In genomic region chr6:3333263-3333662, GRCh38 we compare ENCODE assay signal across 16 cellular contexts.
DNase-seq lines count a peak whose midpoint lies in the region; ATAC-seq and TF ChIP-seq lines count a peak whose summit lies in the region.
"Had no signal": no experiment of that assay in that cellular context is flagged by ENCODE, and none has a peak within 500 bp of the region (broad histone marks: within the 10 kb centered on the region; RNA-seq: fewer than 3 reads in every experiment).

No MANE protein-coding gene starts in this region.

- H2BK15ac ChIP-seq in H9 (ENCODE audit: low read depth, low read length): no peak overlapping the region

- H3K27me3 Mint-ChIP-seq in H9 (ENCODE audit: low read depth): no peaks in the 10 kb centered on the region
- peaks cover 60% of the 10 kb centered on the region for H3K27me3 Mint-ChIP-seq in stimulated activated memory B cell treated with anti-CD40 and anti-IgM and Interleukin-4, amounts not matched to agents 10 μg/mL and 1 μg/mL and 100 μg/mL, for 72 hours
- H3K27me3 Mint-ChIP-seq in osteocyte (ENCODE audit: unreplicated experiment): no peaks in the 10 kb centered on the region
- no peaks in the 10 kb centered on the region for H3K27me3 Mint-ChIP-seq in mesothelial cell of epicardium (ENCODE audit: low read depth)

- peaks cover 4% of the 10 kb centered on the region for H4K20me1 ChIP-seq in H9 (ENCODE audit: control insufficient read depth, insufficient read depth, insufficient read length)

- no peak overlapping the region for H4K91ac ChIP-seq in H9 (ENCODE audit: insufficient read length, low read depth, low read length)

- ATAC-seq in HG03520 (IDR thresholded peaks at IDR 0.05; ENCODE audit: unreplicated experiment) (peak; percentile 59), HG02623 (IDR thresholded peaks at IDR 0.05; ENCODE audit: unreplicated experiment) (no peak)
- ATAC-seq in stimulated activated memory B cell treated with anti-CD40 and anti-IgM and Interleukin-4, amounts not matched to agents 10 μg/mL and 1 μg/mL and 100 μg/mL, for 72 hours: peak; percentile 74
- ATAC-seq: activated naive CD8-positive, alpha-beta T cell treated with anti-CD3 and anti-CD28 coated beads, Interleukin-2, amount 50 U/mL, for 24 hours; gastroesophageal sphincter; left lung; PC-3; stimulated activated naive CD8-positive, alpha-beta T cell treated with anti-CD3 and anti-CD28 coated beads, Interleukin-15, Interleukin-2, amounts not matched to agents 100 U/mL and 50 U/mL, for 24 hours had no signal

- H3K4ac ChIP-seq in H9 (ENCODE audit: low read depth, low read length): no peak overlapping the region

- no peak overlapping the region for H2BK20ac ChIP-seq in H9 (ENCODE audit: low read depth, low read length, poor library complexity, severe bottlenecking)

- H3K23ac ChIP-seq in H9 (ENCODE audit: insufficient read length, low read depth, low read length): no peak overlapping the region

- H2BK5ac ChIP-seq in H9 (ENCODE audit: insufficient read length, low read length): no peak overlapping the region

- H3K4me1 Mint-ChIP-seq in H9 (peaks cover 46 to 67% of the 10 kb centered on the region in 2 experiments), osteocyte (ENCODE audit: unreplicated experiment) (peaks cover 31% of the 10 kb centered on the region), mesothelial cell of epicardium (peaks cover 21% of the 10 kb centered on the region)
- peaks cover 20% of the 10 kb centered on the region for H3K4me1 Mint-ChIP-seq in stimulated activated memory B cell treated with anti-CD40 and anti-IgM and Interleukin-4, amounts not matched to agents 10 μg/mL and 1 μg/mL and 100 μg/mL, for 72 hours

- peak overlapping the region in 1 of 2 experiments; percentile 35; a peak in 1 of 5 replicates for H3K4me3 Mint-ChIP-seq in H9
- no peak overlapping the region for H3K4me3 Mint-ChIP-seq in stimulated activated memory B cell treated with anti-CD40 and anti-IgM and Interleukin-4, amounts not matched to agents 10 μg/mL and 1 μg/mL and 100 μg/mL, for 72 hours
- H3K4me3 Mint-ChIP-seq in osteocyte (ENCODE audit: unreplicated experiment): no peak overlapping the region
- no peak overlapping the region for H3K4me3 Mint-ChIP-seq in mesothelial cell of epicardium
- H3K4me3 Mint-ChIP-seq: activated naive CD8-positive, alpha-beta T cell treated with anti-CD3 and anti-CD28 coated beads, Interleukin-2, amount 50 U/mL, for 24 hours; HFFc6 had no signal

- H3T11ph ChIP-seq in H9 (ENCODE audit: low read length): no peak overlapping the region

- H3K14ac ChIP-seq in H9 (ENCODE audit: insufficient read depth, low read length): no peak overlapping the region

- H3K4me2 ChIP-seq in H9 (ENCODE audit: insufficient read depth, insufficient read length, low read length): no peak overlapping the region

- no peak overlapping the region for H2BK12ac ChIP-seq in H9 (ENCODE audit: insufficient read length, low read depth, low read length)

- peaks cover 5% of the 10 kb centered on the region; the same call in 1 of the 2 replicates for H3K79me2 ChIP-seq in H9 (ENCODE audit: insufficient read depth, low read length)

- no peak overlapping the region for H3K27ac ChIP-seq in H9 (ENCODE audit: insufficient read length, low read depth, low read length)
- H3K27ac ChIP-seq: gastroesophageal sphincter, left lung had no signal

- H3K9ac ChIP-seq in H9 (ENCODE audit: extremely low read depth, insufficient read length, low read length): no peak overlapping the region

- peak overlapping the region; percentile 46 for H3K18ac ChIP-seq in H9 (ENCODE audit: insufficient read length, low read depth, low read length)

- H2AFZ ChIP-seq in H9 (ENCODE audit: low read length): no peak overlapping the region

- H3K56ac ChIP-seq in H9 (ENCODE audit: insufficient read length, low read depth, low read length): no peak overlapping the region

- no peak overlapping the region for H2BK120ac ChIP-seq in H9 (ENCODE audit: low read depth, low read length, poor library complexity, severe bottlenecking)

- no peaks in the 10 kb centered on the region for H3K9me3 ChIP-seq in H9 (ENCODE audit: control insufficient read depth, low read depth, low read length)
- H3K9me3 ChIP-seq: gastroesophageal sphincter, left lung had no signal

- peaks cover 16% of the 10 kb centered on the region; the same call in 1 of the 2 replicates for H3K4me1 ChIP-seq in H9 (ENCODE audit: insufficient read depth, low read length)

- H3K36me3 Mint-ChIP-seq in H9 (ENCODE audit: insufficient read depth in 1 of 3, low read depth in 3 of 3) (peaks cover 0 to 4% (median 0%) of the 10 kb centered on the region in 3 experiments; a peak in 2 of 7 replicates), osteocyte (ENCODE audit: unreplicated experiment) (no peaks in the 10 kb centered on the region), mesothelial cell of epicardium (no peaks in the 10 kb centered on the region)
- H3K36me3 Mint-ChIP-seq in stimulated activated memory B cell treated with anti-CD40 and anti-IgM and Interleukin-4, amounts not matched to agents 10 μg/mL and 1 μg/mL and 100 μg/mL, for 72 hours: no peaks in the 10 kb centered on the region

- no peaks in the 10 kb centered on the region for H3K23me2 ChIP-seq in H9 (ENCODE audit: insufficient read length, low read depth, low read length, poor library complexity, severe bottlenecking)

- H3K79me1 ChIP-seq in H9 (ENCODE audit: insufficient read depth, low read depth, low read length, poor library complexity, severe bottlenecking): no peaks in the 10 kb centered on the region

- H4K8ac ChIP-seq in H9 (replicated peaks; ENCODE audit: insufficient read length, low read depth, low read length): no peak overlapping the region

- H3K9me3 Mint-ChIP-seq in H9 (no peaks in the 10 kb centered on the region), osteocyte (ENCODE audit: unreplicated experiment) (no peaks in the 10 kb centered on the region), mesothelial cell of epicardium (no peaks in the 10 kb centered on the region)
- no peaks in the 10 kb centered on the region for H3K9me3 Mint-ChIP-seq in stimulated activated memory B cell treated with anti-CD40 and anti-IgM and Interleukin-4, amounts not matched to agents 10 μg/mL and 1 μg/mL and 100 μg/mL, for 72 hours
- H3K9me3 Mint-ChIP-seq: activated naive CD8-positive, alpha-beta T cell treated with anti-CD3 and anti-CD28 coated beads, Interleukin-2, amount 50 U/mL, for 24 hours; HFFc6 had no signal

- H3K27me3 ChIP-seq in H9 (ENCODE audit: insufficient read depth, low read length): no peaks in the 10 kb centered on the region
- H3K27me3 ChIP-seq: gastroesophageal sphincter, left lung had no signal

- DNase-seq in GM19238 (ENCODE audit: insufficient read length, low spot score) (peak; percentile 38), H9 (peak; percentile 27), osteocyte (ENCODE audit: extremely low spot score, unreplicated experiment) (no peak), mesothelial cell of epicardium (ENCODE audit: low spot score in 2 of 2, unreplicated experiment in 2 of 2) (no peak)
- DNase-seq: activated naive CD8-positive, alpha-beta T cell treated with anti-CD3 and anti-CD28 coated beads, Interleukin-2, amount 50 U/mL, for 24 hours; Calu3; HFFc6; left lung; NCI-H1694 treated with DMSO at 0.1 percent for 48 hours; PC-3; stimulated activated CD4-positive, alpha-beta T cell treated with anti-CD3 and anti-CD28 coated beads, Interleukin-1b, Interleukin-23, amount 100 ng/mL, for 48 hours; stimulated activated naive CD8-positive, alpha-beta T cell treated with anti-CD3 and anti-CD28 coated beads, Interleukin-15, Interleukin-2, amounts not matched to agents 100 U/mL and 50 U/mL, for 24 hours had no signal

- WGBS in H9 (ENCODE audit: extremely low coverage, insufficient read length, low lambda C conversion rate): no CpG with 5 or more reads among the region's 6 CpGs

- no peak for TF ChIP-seq CTCF in H9 (conservative IDR thresholded peaks at IDR 0.05)
- TF ChIP-seq CTCF in osteocyte (IDR thresholded peaks at IDR 0.05): no peak
- no peak for TF ChIP-seq CTCF in mesothelial cell of epicardium (IDR thresholded peaks at IDR 0.05; ENCODE audit: unreplicated experiment)

- H3K27ac Mint-ChIP-seq in H9 (peak overlapping the region in 1 of 3 experiments; percentile 90; a peak in 1 of 7 replicates), osteocyte (ENCODE audit: unreplicated experiment) (no peak overlapping the region), mesothelial cell of epicardium (no peak overlapping the region)
- no peak overlapping the region for H3K27ac Mint-ChIP-seq in stimulated activated memory B cell treated with anti-CD40 and anti-IgM and Interleukin-4, amounts not matched to agents 10 μg/mL and 1 μg/mL and 100 μg/mL, for 72 hours
- H3K27ac Mint-ChIP-seq: activated naive CD8-positive, alpha-beta T cell treated with anti-CD3 and anti-CD28 coated beads, Interleukin-2, amount 50 U/mL, for 24 hours; HFFc6 had no signal

- H2AK5ac ChIP-seq in H9 (ENCODE audit: insufficient read length, low read length): no peak overlapping the region

- no peak overlapping the region for H4K5ac ChIP-seq in H9 (ENCODE audit: insufficient read length, low read depth, low read length)

Comparison
In these comparisons a context has a peak if more than half of its experiments do, and no peak if none do; other contexts are left out.
1. DNase-seq: peak in GM19238 (single experiment) and H9 (single experiment); none in osteocyte (single experiment) and mesothelial cell of epicardium (0 of 2).